Comparison of ENCODE assay signal across 2 cellular contexts in the genomic region with DNA sequence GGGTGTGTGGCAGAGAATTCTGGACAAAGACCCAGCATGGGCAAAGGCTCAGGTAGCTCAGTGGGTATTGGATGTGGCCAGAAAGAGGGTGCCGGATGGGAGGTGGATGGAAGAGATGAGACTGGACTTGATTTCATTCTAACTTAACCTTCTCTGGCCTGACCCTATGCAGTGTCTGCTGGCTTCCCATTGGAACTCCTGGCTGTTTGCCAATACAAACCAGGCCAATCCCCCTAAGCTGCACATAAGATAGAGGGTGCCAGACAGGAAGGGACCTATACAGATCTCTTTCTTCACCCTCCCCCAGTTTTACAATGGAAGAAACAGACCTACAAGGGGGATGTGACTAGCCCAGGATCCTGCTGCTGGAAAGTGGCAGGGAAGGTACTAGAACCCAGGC.
TF ChIP-seq lines count a peak whose summit lies in the region.

No MANE protein-coding gene starts in this region.

TF ChIP-seq in K562, 482 proteins besides CTCF, POLR2A, EP300 and RAD21:
- TF ChIP-seq NFIC (IDR thresholded peaks at IDR 0.05) = peak; percentile 70
- TF ChIP-seq SMARCE1 (IDR thresholded peaks at IDR 0.05) = no peak

TF ChIP-seq in HepG2, 621 proteins besides CTCF, POLR2A, EP300 and RAD21:
- no peak for TF ChIP-seq SIN3A (IDR thresholded peaks at IDR 0.05; ENCODE audit: borderline replicate concordance, low read depth, low read length)
- no peak for TF ChIP-seq MAF1 (CRISPR knock-in tag; IDR thresholded peaks at IDR 0.05; ENCODE audit: borderline replicate concordance)
- no peak for TF ChIP-seq STAT5B (CRISPR knock-in tag; IDR thresholded peaks at IDR 0.05)
- no peak for TF ChIP-seq YY1 (IDR thresholded peaks at IDR 0.05; ENCODE audit: insufficient read depth, insufficient replicate concordance, low read depth, low read length)
- no peak for TF ChIP-seq ZNF251 (CRISPR knock-in tag; IDR thresholded peaks at IDR 0.05)
- TF ChIP-seq, protein P1, sequence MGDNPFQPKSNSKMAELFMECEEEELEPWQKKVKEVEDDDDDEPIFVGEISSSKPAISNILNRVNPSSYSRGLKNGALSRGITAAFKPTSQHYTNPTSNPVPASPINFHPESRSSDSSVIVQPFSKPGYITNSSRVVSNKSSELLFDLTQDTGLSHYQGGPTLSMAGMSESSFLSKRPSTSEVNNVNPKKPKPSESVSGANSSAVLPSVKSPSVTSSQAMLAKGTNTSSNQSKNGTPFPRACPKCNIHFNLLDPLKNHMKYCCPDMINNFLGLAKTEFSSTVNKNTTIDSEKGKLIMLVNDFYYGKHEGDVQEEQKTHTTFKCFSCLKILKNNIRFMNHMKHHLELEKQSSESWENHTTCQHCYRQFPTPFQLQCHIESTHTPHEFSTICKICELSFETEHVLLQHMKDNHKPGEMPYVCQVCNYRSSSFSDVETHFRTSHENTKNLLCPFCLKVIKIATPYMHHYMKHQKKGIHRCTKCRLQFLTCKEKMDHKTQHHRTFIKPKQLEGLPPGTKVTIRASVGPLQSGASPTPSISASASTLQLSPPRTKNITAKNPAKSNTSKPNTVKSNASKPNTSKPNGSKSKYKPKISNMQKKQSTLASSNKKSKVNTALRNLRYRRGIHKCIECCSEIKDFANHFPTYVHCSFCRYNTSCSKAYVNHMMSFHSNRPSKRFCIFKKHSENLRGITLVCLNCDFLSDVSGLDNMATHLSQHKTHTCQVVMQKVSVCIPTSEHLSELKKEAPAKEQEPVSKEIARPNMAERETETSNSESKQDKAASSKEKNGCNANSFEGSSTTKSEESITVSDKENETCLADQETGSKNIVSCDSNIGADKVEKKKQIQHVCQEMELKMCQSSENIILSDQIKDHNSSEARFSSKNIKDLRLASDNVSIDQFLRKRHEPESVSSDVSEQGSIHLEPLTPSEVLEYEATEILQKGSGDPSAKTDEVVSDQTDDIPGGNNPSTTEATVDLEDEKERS (CRISPR knock-in tag; IDR thresholded peaks at IDR 0.05) = no peak
- TF ChIP-seq ZFP36 (IDR thresholded peaks at IDR 0.05; ENCODE audit: borderline replicate concordance, low read depth, low read length, partially characterized antibody) = no peak
- no peak for TF ChIP-seq ZNF317 (CRISPR knock-in tag; IDR thresholded peaks at IDR 0.05)
- no peak for TF ChIP-seq ZNF451 (CRISPR knock-in tag; IDR thresholded peaks at IDR 0.05)
- no peak for TF ChIP-seq ELF3 (CRISPR knock-in tag; IDR thresholded peaks at IDR 0.05)
- TF ChIP-seq ZNF562 (CRISPR knock-in tag; IDR thresholded peaks at IDR 0.05; ENCODE audit: borderline replicate concordance) = no peak
- no peak for TF ChIP-seq ATAD3A (CRISPR knock-in tag; IDR thresholded peaks at IDR 0.05)
- TF ChIP-seq NFRKB (IDR thresholded peaks at IDR 0.05) = no peak
TF ChIP-seq in HepG2: peak in this region for 0.
